Comparison of ENCODE assay signal across 26 cellular contexts in genomic region chr4:118824141-118824540, GRCh38.
"Had no signal": no experiment of that assay in that cellular context is flagged by ENCODE, and none has a peak within 500 bp of the region (broad histone marks: within the 10 kb centered on the region; RNA-seq: fewer than 3 reads in every experiment).

No MANE protein-coding gene starts in this region.

- H3K27ac Mint-ChIP-seq: activated B cell treated with CpG ODN at 0.5 μM for 24 hours; activated naive CD8-positive, alpha-beta T cell treated with anti-CD3 and anti-CD28 coated beads, Interleukin-2, amount 50 U/mL, for 24 hours; stimulated activated memory B cell treated with anti-CD40 and anti-IgM and Interleukin-4, amounts not matched to agents 10 μg/mL and 1 μg/mL and 100 μg/mL, for 72 hours; T-cell had no signal

- H3K27ac ChIP-seq: hepatocyte, left ventricle myocardium inferior, psoas muscle, suprapubic skin, tibial nerve had no signal

- H3K9me3 ChIP-seq: esophagus muscularis mucosa, left ventricle myocardium inferior, pancreas, psoas muscle, right atrium auricular region, stomach, suprapubic skin, tibial nerve had no signal

- H3K4me1 Mint-ChIP-seq: activated B cell treated with CpG ODN at 0.5 μM for 24 hours had no signal

- H3K9me3 Mint-ChIP-seq: activated B cell treated with CpG ODN at 0.5 μM for 24 hours; activated naive CD8-positive, alpha-beta T cell treated with anti-CD3 and anti-CD28 coated beads, Interleukin-2, amount 50 U/mL, for 24 hours; effector memory CD8-positive, alpha-beta T cell; immature natural killer cell; natural killer cell treated with Interleukin-12 subunit alpha and Interleukin-12 subunit beta and Interleukin-15 and Interleukin-18, amount 100 ng/mL, for 72 hours; stimulated activated memory B cell treated with anti-CD40 and anti-IgM and Interleukin-4, amounts not matched to agents 10 μg/mL and 1 μg/mL and 100 μg/mL, for 72 hours; T-cell had no signal

- H3K27me3 ChIP-seq: dorsolateral prefrontal cortex, esophagus muscularis mucosa, hepatocyte, pancreas, right atrium auricular region, stomach, suprapubic skin, tibial nerve had no signal

- H3K36me3 ChIP-seq: pancreas had no signal

- H3K4me3 ChIP-seq: dorsolateral prefrontal cortex, esophagus muscularis mucosa, hepatocyte, left ventricle myocardium inferior, pancreas, psoas muscle, right atrium auricular region, stomach, suprapubic skin, tibial nerve had no signal

- H3K27me3 Mint-ChIP-seq: activated B cell treated with CpG ODN at 0.5 μM for 24 hours; activated naive CD8-positive, alpha-beta T cell treated with anti-CD3 and anti-CD28 coated beads, Interleukin-2, amount 50 U/mL, for 24 hours; effector memory CD8-positive, alpha-beta T cell; natural killer cell treated with Interleukin-12 subunit alpha and Interleukin-12 subunit beta and Interleukin-15 and Interleukin-18, amount 100 ng/mL, for 72 hours; stimulated activated memory B cell treated with anti-CD40 and anti-IgM and Interleukin-4, amounts not matched to agents 10 μg/mL and 1 μg/mL and 100 μg/mL, for 72 hours; T-cell had no signal

- H3K4me3 Mint-ChIP-seq: activated B cell treated with CpG ODN at 0.5 μM for 24 hours; activated naive CD8-positive, alpha-beta T cell treated with anti-CD3 and anti-CD28 coated beads, Interleukin-2, amount 50 U/mL, for 24 hours; immature natural killer cell; natural killer cell treated with Interleukin-12 subunit alpha and Interleukin-12 subunit beta and Interleukin-15 and Interleukin-18, amount 100 ng/mL, for 72 hours; stimulated activated memory B cell treated with anti-CD40 and anti-IgM and Interleukin-4, amounts not matched to agents 10 μg/mL and 1 μg/mL and 100 μg/mL, for 72 hours; T-cell had no signal

- DNase-seq: activated B cell treated with CpG ODN at 0.5 μM for 24 hours; activated CD4-positive, alpha-beta T cell treated with anti-CD3 and anti-CD28 coated beads for 4 hours; activated CD4-positive, alpha-beta T cell treated with anti-CD3 and anti-CD28 coated beads, Interleukin-2, amount 50 U/mL, for 48 hours; activated CD8-positive, alpha-beta memory T cell treated with anti-CD3 and anti-CD28 coated beads, Interleukin-2, amount 50 U/mL, for 48 hours; activated gamma-delta T cell; activated naive CD4-positive, alpha-beta T cell treated with anti-CD3 and anti-CD28 coated beads, Interleukin-2, amount 50 U/mL, for 16 hours; activated naive CD8-positive, alpha-beta T cell treated with anti-CD3 and anti-CD28 coated beads, Interleukin-2, amount 50 U/mL, for 24 hours; activated T-cell treated with anti-CD3 and anti-CD28 coated beads, Interleukin-2, amount 50 U/mL, for 48 hours; effector memory CD8-positive, alpha-beta T cell; glutamatergic neuron; immature natural killer cell; left ventricle myocardium inferior; midbrain; psoas muscle; stimulated activated CD4-positive, alpha-beta T cell treated with anti-CD3 and anti-CD28 coated beads, Interleukin-1b, Interleukin-23, amount 100 ng/mL, for 48 hours; T-cell had no signal

- ATAC-seq: activated naive CD8-positive, alpha-beta T cell treated with anti-CD3 and anti-CD28 coated beads, Interleukin-2, amount 50 U/mL, for 24 hours; effector memory CD8-positive, alpha-beta T cell; natural killer cell treated with Interleukin-12 subunit alpha and Interleukin-12 subunit beta and Interleukin-15 and Interleukin-18, amount 100 ng/mL, for 72 hours; psoas muscle; stimulated activated memory B cell treated with anti-CD40 and anti-IgM and Interleukin-4, amounts not matched to agents 10 μg/mL and 1 μg/mL and 100 μg/mL, for 72 hours; T-cell had no signal
